14 cellular contexts compared by ENCODE assay signal in the genomic region with DNA sequence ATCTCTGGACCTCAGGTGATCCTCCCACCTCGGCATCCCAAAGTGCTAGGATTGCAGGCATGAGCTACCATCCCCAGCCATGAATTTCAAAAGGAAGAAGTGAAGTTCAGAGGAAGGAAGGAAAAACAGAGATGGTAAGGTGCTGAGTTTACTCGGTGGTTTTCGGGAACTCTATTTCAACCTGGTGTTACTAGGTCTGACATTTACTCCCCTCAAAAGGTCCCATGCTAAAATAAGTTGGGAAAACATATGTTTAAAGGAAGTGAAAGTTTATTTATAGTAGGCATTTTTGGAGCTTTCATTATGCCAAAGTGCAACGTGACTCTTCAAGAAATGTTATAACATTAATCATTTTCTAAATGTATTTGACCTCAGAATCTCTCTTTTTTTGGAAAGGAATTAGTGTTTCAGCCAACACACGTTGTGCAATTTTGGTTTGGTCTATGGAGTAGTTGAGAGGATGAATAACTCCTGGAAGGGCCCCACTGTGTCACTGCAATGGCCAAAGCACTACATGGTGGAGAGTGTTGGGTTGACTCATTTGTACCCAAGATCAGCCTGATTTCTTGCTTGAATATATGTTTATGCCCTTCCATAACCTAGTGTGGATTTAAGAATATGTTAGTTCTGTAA.
DNase-seq lines count a peak whose midpoint lies in the region; ATAC-seq, FAIRE-seq and TF ChIP-seq lines count a peak whose summit lies in the region.
"Had no signal": no experiment of that assay in that cellular context is flagged by ENCODE, and none has a peak within 500 bp of the region (broad histone marks: within the 10 kb centered on the region; RNA-seq: fewer than 3 reads in every experiment).

No MANE protein-coding gene starts in this region.

- DNase-seq in AG08395 (ENCODE audit: low spot score) (peak; percentile 35), IMR-90 (no peak), cardiac fibroblast (ENCODE audit: low read depth in 2 of 2) (peak; percentile 75 to 93), kidney (peak; percentile 75), testis (no peak), hypothalamus (lab: John Stamatoyannopoulos, UW) (no peak)
- DNase-seq: ACHN; activated naive CD4-positive, alpha-beta T cell; cortex of kidney; NCI-H2171 had no signal

- H3K9ac ChIP-seq in IMR-90 (ENCODE audit: low read depth, low read length) (no peak overlapping the region), kidney (ENCODE audit: low read length in 2 of 2) (no peak overlapping the region)

- POLR2A ChIA-PET in IMR-90 (lab: Charles Lee; ENCODE audit: unreplicated experiment) = no interaction called here

- no peaks in the 10 kb centered on the region for H3K79me1 ChIP-seq in IMR-90 (ENCODE audit: low read depth in 1 of 2, low read length in 2 of 2)

- no peak for TF ChIP-seq RAD21 in IMR-90 (IDR thresholded peaks at IDR 0.05; ENCODE audit: low read length)

- H3K36me3 ChIP-seq in IMR-90 (ENCODE audit: control insufficient read depth, insufficient read depth, low read length) (no peaks in the 10 kb centered on the region), kidney (ENCODE audit: control insufficient read depth in 1 of 2, insufficient read depth in 2 of 2, low read length in 2 of 2) (no peaks in the 10 kb centered on the region), testis (ENCODE audit: low read depth, missing control alignments) (no peaks in the 10 kb centered on the region)
- H3K36me3 ChIP-seq: SJSA1 had no signal

- no peak overlapping the region for H4K5ac ChIP-seq in IMR-90 (ENCODE audit: low read depth, low read length)

- H3K18ac ChIP-seq in IMR-90 (ENCODE audit: low read depth, low read length) = no peak overlapping the region; the same call in 1 of the 2 replicates

- H2AK5ac ChIP-seq in IMR-90 (ENCODE audit: low read depth, low read length) = peak overlapping the region; percentile 9; the same call in 1 of the 2 replicates

- no peak overlapping the region for H3K14ac ChIP-seq in IMR-90 (replicated peaks; ENCODE audit: low read depth, low read length)

- peak overlapping the region; percentile 29; the same call in 1 of the 2 replicates for H3K27ac ChIP-seq in IMR-90 (ENCODE audit: insufficient read depth, low read length)
- H3K27ac ChIP-seq in kidney (ENCODE audit: low read depth in 2 of 2, low read length in 2 of 2) = no peak overlapping the region
- no peak overlapping the region for H3K27ac ChIP-seq in testis
- H3K27ac ChIP-seq: SJSA1 had no signal

- no peak overlapping the region for H3K4me3 ChIP-seq in IMR-90 (ENCODE audit: insufficient read depth, low read depth, low read length)
- no peak overlapping the region for H3K4me3 ChIP-seq in cardiac fibroblast (replicated peaks in 1 of 2; ENCODE audit: low read depth in 2 of 2, low read length in 2 of 2)
- H3K4me3 ChIP-seq in kidney (ENCODE audit: low read length in 2 of 2) = no peak overlapping the region
- no peak overlapping the region for H3K4me3 ChIP-seq in testis
- H3K4me3 ChIP-seq: SJSA1 had no signal

- intact Hi-C loops in IMR-90 (cut with micrococcal nuclease) = no loop called here
- intact Hi-C loops in kidney (cut with DNase I) = no loop called here
- intact Hi-C loops in testis (cut with DNase I; ENCODE audit: low total_unique reads) = no loop called here

- no peaks in the 10 kb centered on the region for H4K20me1 ChIP-seq in IMR-90 (ENCODE audit: insufficient read depth, low read length)

- CTCF ChIA-PET in IMR-90 (lab: Yijun Ruan, JAX) = no interaction called here

- no peak overlapping the region for H4K8ac ChIP-seq in IMR-90 (ENCODE audit: low read depth in 2 of 2, low read length in 2 of 2)

- ATAC-seq in IMR-90 (ENCODE audit: low read depth) (0 out of 2 replicates have a peak, but pooled peaks have one; percentile 21), GM19463 (IDR thresholded peaks at IDR 0.05; ENCODE audit: unreplicated experiment) (no peak), HG03457 (IDR thresholded peaks at IDR 0.05; ENCODE audit: unreplicated experiment) (no peak)
- ATAC-seq: esophagus mucosa had no signal

- in situ Hi-C loops in IMR-90 (cut with MboI; ENCODE audit: low sequenced_read_pairs) = no loop called here

- no peak overlapping the region for H3K4ac ChIP-seq in IMR-90 (ENCODE audit: low read depth, low read length)

- no CpG with 5 or more reads among the region's 5 CpGs for WGBS in IMR-90 (ENCODE audit: extremely low coverage in 2 of 2, insufficient read length in 1 of 2), 2 experiments
- WGBS in testis, 2 donors = 70 to 73% methylated on average over 5 of the region's 5 CpGs

- no peak overlapping the region for H3K23ac ChIP-seq in IMR-90 (ENCODE audit: low read depth, low read length)

- no peak for FAIRE-seq in kidney (lab: Jason Lieb, UNC)

- no peak overlapping the region for H2BK5ac ChIP-seq in IMR-90 (ENCODE audit: low read depth, low read length, poor library complexity, severe bottlenecking)

- no peak overlapping the region for H2BK15ac ChIP-seq in IMR-90 (ENCODE audit: low read depth, low read length)

- H3K9me1 ChIP-seq in IMR-90 (ENCODE audit: insufficient read depth, low read length) = no peaks in the 10 kb centered on the region

- no peak overlapping the region for H4K91ac ChIP-seq in IMR-90 (ENCODE audit: insufficient read depth, low read depth, low read length)

- TF ChIP-seq CTCF in IMR-90 (conservative IDR thresholded peaks at IDR 0.05; ENCODE audit: low read depth, low read length) (no peak), cardiac fibroblast (IDR thresholded peaks at IDR 0.05; ENCODE audit: low read depth, low read length) (no peak), kidney (IDR thresholded peaks at IDR 0.05; ENCODE audit: borderline replicate concordance, extremely low read depth, insufficient read depth) (no peak), testis (IDR thresholded peaks at IDR 0.05) (no peak)

- BruUV-seq in IMR-90 (replicated peaks; lab: Mats Ljungman, UMichigan) = no TSS peak

- H2AK9ac ChIP-seq in IMR-90 (replicated peaks; ENCODE audit: low read depth, low read length, poor library complexity) = no peak overlapping the region

- TF ChIP-seq POLR2A in IMR-90 (IDR thresholded peaks at IDR 0.05; ENCODE audit: low read depth, low read length) (no peak), testis (IDR thresholded peaks at IDR 0.05) (no peak)

- H3K27me3 ChIP-seq in IMR-90 (ENCODE audit: control insufficient read depth, insufficient read depth, low read length) = peaks cover 9% of the 10 kb centered on the region
- H3K27me3 ChIP-seq in testis = no peaks in the 10 kb centered on the region
- H3K27me3 ChIP-seq: SJSA1 had no signal

- no peak overlapping the region; the same call in 1 of the 2 replicates for H2BK120ac ChIP-seq in IMR-90 (ENCODE audit: low read depth, low read length)

- H3K9me3 ChIP-seq in IMR-90 (ENCODE audit: control insufficient read depth, insufficient read depth, low read length) (no peaks in the 10 kb centered on the region), kidney (ENCODE audit: control insufficient read depth in 1 of 2, low read length in 2 of 2) (no peaks in the 10 kb centered on the region), testis (no peaks in the 10 kb centered on the region)
- H3K9me3 ChIP-seq: SJSA1 had no signal

- H3K4me1 ChIP-seq in IMR-90 (ENCODE audit: control insufficient read depth, insufficient read depth, low read length) = peaks cover 7% of the 10 kb centered on the region
- H3K4me1 ChIP-seq in kidney (ENCODE audit: control insufficient read depth in 1 of 2, insufficient read depth in 1 of 2, low read depth in 1 of 2, low read length in 2 of 2) = no peaks in the 10 kb centered on the region
- no peaks in the 10 kb centered on the region for H3K4me1 ChIP-seq in testis

- no peak overlapping the region for H2BK20ac ChIP-seq in IMR-90 (ENCODE audit: low read depth, low read length)

- H3K4me2 ChIP-seq in IMR-90 (ENCODE audit: low read depth, low read length) = no peak overlapping the region

- dilution Hi-C loops in IMR-90 (cut with HindIII; ENCODE audit: low sequenced_read_pairs, unreplicated experiment) = no loop called here

- no peak overlapping the region for H3K56ac ChIP-seq in IMR-90 (ENCODE audit: extremely low read depth, insufficient read depth, low read length)

- H2AFZ ChIP-seq in IMR-90 (replicated peaks; ENCODE audit: low read length, poor library complexity) = no peak overlapping the region

TF ChIP-seq in IMR-90, 13 proteins besides CTCF, POLR2A, EP300 and RAD21:
- TF ChIP-seq MAFK (IDR thresholded peaks at IDR 0.05; ENCODE audit: low read depth, low read length) = no peak
- TF ChIP-seq CEBPB (IDR thresholded peaks at IDR 0.05; ENCODE audit: low read depth, low read length) = peak; percentile 83

Comparison
In these comparisons a context has a peak if more than half of its experiments do, and no peak if none do; other contexts are left out.
1. DNase-seq: peak in AG08395 (single experiment), cardiac fibroblast (2 of 2) and kidney (single experiment); none in IMR-90 (single experiment), testis (single experiment) and hypothalamus (0 of 51).